Comparison of ENCODE assay signal across 8 cellular contexts in the genomic region with DNA sequence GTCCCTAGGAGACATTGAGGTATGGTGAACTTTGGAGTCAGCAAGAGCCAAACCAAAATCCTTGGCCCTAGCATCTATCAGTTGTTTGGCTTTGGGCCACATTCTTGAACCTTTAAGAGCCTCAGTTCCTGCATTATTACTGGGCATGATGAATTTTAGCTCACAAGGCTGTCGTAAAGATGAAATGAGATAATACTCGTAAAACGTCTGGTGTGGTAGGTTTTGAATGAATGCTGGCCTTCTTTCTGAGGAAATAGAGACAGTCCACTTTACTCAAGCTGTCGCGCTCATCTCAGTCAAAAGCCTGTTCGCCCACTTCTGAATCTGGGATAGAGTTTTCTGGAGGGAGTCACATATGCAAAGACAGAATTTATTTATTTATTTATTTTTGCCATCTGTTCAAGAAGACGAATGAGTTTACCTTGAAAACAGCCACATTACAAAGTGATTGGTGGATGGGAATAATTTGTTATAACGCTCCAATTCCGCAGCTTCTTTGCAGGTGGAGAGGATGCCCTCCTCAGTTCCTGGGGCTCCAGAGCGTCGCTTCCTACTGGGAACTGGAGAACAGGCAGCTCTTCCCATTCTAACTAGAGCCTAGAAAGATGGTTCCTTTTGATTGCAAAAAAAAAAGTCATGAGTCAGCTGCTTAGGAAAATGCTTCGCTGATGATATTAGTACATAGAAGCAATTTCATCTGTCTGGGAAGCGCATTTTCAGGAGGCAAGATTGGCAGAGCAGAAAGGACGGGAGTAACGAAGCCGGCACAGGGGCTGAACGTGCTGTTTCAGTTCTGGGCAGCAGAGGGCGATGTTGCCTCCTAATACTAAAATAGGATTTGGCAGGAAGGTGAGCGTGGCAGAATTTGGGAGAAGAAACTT. TPM values are rescaled to one million over a fixed set of nuclear protein-coding genes. Genes with fewer than 3 reads are reported as not detected.
DNase-seq lines count a peak whose midpoint lies in the region; ATAC-seq lines count a peak whose summit lies in the region.

No MANE protein-coding gene starts in this region.

- H3K36me3 ChIP-seq in MG63, result no peaks in the 10 kb centered on the region

- H3K9me3 ChIP-seq in MG63, result no peaks in the 10 kb centered on the region

- peak; percentile 71 for ATAC-seq in GM19395 (IDR thresholded peaks at IDR 0.05; ENCODE audit: unreplicated experiment)
- peak; percentile 70 for ATAC-seq in sciatic nerve
- no peak for ATAC-seq in GM21528 (IDR thresholded peaks at IDR 0.05; ENCODE audit: low FRiP score, unreplicated experiment)

- intact Hi-C loops in sciatic nerve (cut with DNase I), result loop anchor here (5.0 kb wide), 1 partner anchor 1876 kb away; no protein-coding TSS in a partner anchor

- H3K27me3 ChIP-seq in MG63, result peaks cover 4% of the 10 kb centered on the region; the same call in 1 of the 2 replicates

- peak in 12 of 14 donors; percentile 4 to 68 (median 29) for DNase-seq in C1 segment of cervical spinal cord (lab: John Stamatoyannopoulos, UW)
- DNase-seq in MG63, result peak; percentile 28
- peak; percentile 37 for DNase-seq in SHP77 treated with DMSO at 0.1 percent for 48 hours (lab: John Stamatoyannopoulos, UW)
- DNase-seq in anterior cingulate cortex (lab: John Stamatoyannopoulos, UW), result peak in 52 of 58 donors; percentile 8 to 87 (median 46)
- DNase-seq in hepatic stellate cell (ENCODE audit: low spot score), result peak; percentile 66
- DNase-seq in sciatic nerve (ENCODE audit: low spot score), result peak; percentile 86

- H3K4me3 ChIP-seq in MG63, result no peak overlapping the region

RNA-seq across cellular contexts. Expression of a gene that starts 49.9 kb away (rescaled TPM):
- not detected in 2 replicates for total RNA-seq in MG63 (2014; rRNA removed; shearing (Covaris generic); ENCODE audit: low replicate concordance)
- 21.6 TPM for total RNA-seq in sciatic nerve

Comparison
In these comparisons a context has a peak if more than half of its experiments do, and no peak if none do; other contexts are left out.
1. DNase-seq: peak in every context shown above with its lines; median percentile 86 in sciatic nerve; 66 in hepatic stellate cell; 46 in anterior cingulate cortex; 37 in SHP77 treated with DMSO at 0.1 percent for 48 hours; 29 in C1 segment of cervical spinal cord; 28 in MG63.
2. RNA of a gene that starts 49.9 kb away (total RNA-seq): 21.6 TPM in sciatic nerve (single experiment); not detected in MG63; every median in the first group is over 10 times any median in the second.